1 cellular context compared by ENCODE assay signal in the genomic region with DNA sequence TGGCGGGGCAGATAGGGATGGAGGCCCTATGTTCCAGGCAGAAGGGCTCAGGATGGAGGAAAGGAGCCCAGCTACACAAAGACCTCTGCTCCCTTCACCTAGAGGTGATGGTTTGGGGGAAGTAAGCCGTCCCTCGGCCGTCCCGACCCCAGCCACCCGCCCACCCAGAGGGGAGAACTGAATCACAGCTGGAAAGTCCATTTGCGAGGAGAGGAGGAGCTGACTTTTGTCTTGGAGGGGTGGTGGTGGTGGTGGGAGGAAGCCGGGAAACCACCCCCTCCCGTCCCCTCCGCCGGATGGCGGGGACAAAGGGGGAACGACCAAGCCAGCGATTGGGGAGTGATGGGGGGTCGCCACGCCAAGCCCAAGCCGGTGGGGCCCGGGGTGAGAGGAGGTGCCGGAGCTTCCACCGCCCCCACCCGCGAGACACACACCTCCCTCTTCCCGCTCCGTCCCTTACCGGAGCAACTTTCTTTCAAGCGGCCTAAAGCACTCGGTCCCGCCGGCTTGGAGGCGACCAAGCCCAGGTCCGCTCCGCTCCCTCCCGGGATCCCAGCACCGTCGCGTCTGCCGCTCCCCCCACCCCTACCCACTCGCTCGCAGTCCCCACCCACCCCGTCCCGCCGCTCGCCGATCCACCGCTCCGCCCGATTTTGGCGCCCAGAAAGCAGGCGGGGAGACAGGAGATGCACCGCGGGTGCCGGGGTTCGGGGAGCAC.
A peak's percentile ranks its signal among the peaks of the same experiment; 100 is the strongest.
TF ChIP-seq lines count a peak whose summit lies in the region.

No MANE protein-coding gene starts in this region.

TF ChIP-seq in K562, 482 proteins besides CTCF, POLR2A, EP300 and RAD21:
- TF ChIP-seq, protein P1, sequence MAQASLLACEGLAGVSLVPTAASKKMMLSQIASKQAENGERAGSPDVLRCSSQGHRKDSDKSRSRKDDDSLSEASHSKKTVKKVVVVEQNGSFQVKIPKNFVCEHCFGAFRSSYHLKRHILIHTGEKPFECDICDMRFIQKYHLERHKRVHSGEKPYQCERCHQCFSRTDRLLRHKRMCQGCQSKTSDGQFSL (CRISPR knock-in tag; IDR thresholded peaks at IDR 0.05): no peak
- TF ChIP-seq, protein P1 (tag; IDR thresholded peaks at IDR 0.05): peak in 1 of 2 experiments; percentile 43; a peak in 1 of 4 replicates
- TF ChIP-seq CHD4 (IDR thresholded peaks at IDR 0.05; ENCODE audit: insufficient read depth, insufficient replicate concordance, low read depth, low read length, poor library complexity, severe bottlenecking) (no peak), HNRNPL (IDR thresholded peaks at IDR 0.05; ENCODE audit: low read depth, low read length) (no peak), RB1 (IDR thresholded peaks at IDR 0.05; ENCODE audit: low read depth) (peak; percentile 44), ZSCAN29 (IDR thresholded peaks at IDR 0.05) (no peak), LCOR (CRISPR knock-in tag; IDR thresholded peaks at IDR 0.05) (0 out of 2 replicates have a peak, but pooled peaks have one; percentile 22), ARNT (IDR thresholded peaks at IDR 0.05) (no peak), CEBPG (CRISPR knock-in tag; IDR thresholded peaks at IDR 0.05) (no peak), CEBPG (tag; conservative IDR thresholded peaks at IDR 0.05 in 1 of 2, IDR thresholded peaks at IDR 0.05 in 1 of 2) (no peak), ZNF707 (CRISPR knock-in tag; conservative IDR thresholded peaks at IDR 0.05) (no peak), EGR1 (conservative IDR thresholded peaks at IDR 0.05) (peak; percentile 48), RCOR1 (IDR thresholded peaks at IDR 0.05; ENCODE audit: borderline replicate concordance in 1 of 2, low read depth in 2 of 2, low read length in 2 of 2) (no peak), MAZ (CRISPR knock-in tag; conservative IDR thresholded peaks at IDR 0.05 in 1 of 2, IDR thresholded peaks at IDR 0.05 in 1 of 2) (0 out of 4 replicates have a peak, but pooled peaks of 1 of the 2 experiments have one; percentile 14), CCAR2 (IDR thresholded peaks at IDR 0.05; ENCODE audit: low read depth, low read length) (no peak), MYNN (IDR thresholded peaks at IDR 0.05) (peak; percentile 74; the same call in 1 of the 2 replicates), MYNN (CRISPR knock-in tag; IDR thresholded peaks at IDR 0.05) (no peak), ZNF584 (CRISPR knock-in tag; IDR thresholded peaks at IDR 0.05; ENCODE audit: low read depth) (no peak), ZFP1 (CRISPR knock-in tag; IDR thresholded peaks at IDR 0.05) (no peak), NONO (IDR thresholded peaks at IDR 0.05; ENCODE audit: low read depth in 2 of 2, low read length in 1 of 2) (no peak), RBFOX2 (IDR thresholded peaks at IDR 0.05; ENCODE audit: low read depth, low read length) (0 out of 2 replicates have a peak, but pooled peaks have one; percentile 72), SPI1 (IDR thresholded peaks at IDR 0.05; ENCODE audit: borderline replicate concordance, low read depth, low read length) (no peak)
- TF ChIP-seq, protein P2, sequence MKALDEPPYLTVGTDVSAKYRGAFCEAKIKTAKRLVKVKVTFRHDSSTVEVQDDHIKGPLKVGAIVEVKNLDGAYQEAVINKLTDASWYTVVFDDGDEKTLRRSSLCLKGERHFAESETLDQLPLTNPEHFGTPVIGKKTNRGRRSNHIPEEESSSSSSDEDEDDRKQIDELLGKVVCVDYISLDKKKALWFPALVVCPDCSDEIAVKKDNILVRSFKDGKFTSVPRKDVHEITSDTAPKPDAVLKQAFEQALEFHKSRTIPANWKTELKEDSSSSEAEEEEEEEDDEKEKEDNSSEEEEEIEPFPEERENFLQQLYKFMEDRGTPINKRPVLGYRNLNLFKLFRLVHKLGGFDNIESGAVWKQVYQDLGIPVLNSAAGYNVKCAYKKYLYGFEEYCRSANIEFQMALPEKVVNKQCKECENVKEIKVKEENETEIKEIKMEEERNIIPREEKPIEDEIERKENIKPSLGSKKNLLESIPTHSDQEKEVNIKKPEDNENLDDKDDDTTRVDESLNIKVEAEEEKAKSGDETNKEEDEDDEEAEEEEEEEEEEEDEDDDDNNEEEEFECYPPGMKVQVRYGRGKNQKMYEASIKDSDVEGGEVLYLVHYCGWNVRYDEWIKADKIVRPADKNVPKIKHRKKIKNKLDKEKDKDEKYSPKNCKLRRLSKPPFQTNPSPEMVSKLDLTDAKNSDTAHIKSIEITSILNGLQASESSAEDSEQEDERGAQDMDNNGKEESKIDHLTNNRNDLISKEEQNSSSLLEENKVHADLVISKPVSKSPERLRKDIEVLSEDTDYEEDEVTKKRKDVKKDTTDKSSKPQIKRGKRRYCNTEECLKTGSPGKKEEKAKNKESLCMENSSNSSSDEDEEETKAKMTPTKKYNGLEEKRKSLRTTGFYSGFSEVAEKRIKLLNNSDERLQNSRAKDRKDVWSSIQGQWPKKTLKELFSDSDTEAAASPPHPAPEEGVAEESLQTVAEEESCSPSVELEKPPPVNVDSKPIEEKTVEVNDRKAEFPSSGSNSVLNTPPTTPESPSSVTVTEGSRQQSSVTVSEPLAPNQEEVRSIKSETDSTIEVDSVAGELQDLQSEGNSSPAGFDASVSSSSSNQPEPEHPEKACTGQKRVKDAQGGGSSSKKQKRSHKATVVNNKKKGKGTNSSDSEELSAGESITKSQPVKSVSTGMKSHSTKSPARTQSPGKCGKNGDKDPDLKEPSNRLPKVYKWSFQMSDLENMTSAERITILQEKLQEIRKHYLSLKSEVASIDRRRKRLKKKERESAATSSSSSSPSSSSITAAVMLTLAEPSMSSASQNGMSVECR (CRISPR knock-in tag; IDR thresholded peaks at IDR 0.05): peak; percentile 50; the same call in 1 of the 2 replicates
- TF ChIP-seq, protein P3, sequence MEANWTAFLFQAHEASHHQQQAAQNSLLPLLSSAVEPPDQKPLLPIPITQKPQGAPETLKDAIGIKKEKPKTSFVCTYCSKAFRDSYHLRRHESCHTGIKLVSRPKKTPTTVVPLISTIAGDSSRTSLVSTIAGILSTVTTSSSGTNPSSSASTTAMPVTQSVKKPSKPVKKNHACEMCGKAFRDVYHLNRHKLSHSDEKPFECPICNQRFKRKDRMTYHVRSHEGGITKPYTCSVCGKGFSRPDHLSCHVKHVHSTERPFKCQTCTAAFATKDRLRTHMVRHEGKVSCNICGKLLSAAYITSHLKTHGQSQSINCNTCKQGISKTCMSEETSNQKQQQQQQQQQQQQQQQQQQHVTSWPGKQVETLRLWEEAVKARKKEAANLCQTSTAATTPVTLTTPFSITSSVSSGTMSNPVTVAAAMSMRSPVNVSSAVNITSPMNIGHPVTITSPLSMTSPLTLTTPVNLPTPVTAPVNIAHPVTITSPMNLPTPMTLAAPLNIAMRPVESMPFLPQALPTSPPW (CRISPR knock-in tag; IDR thresholded peaks at IDR 0.05): no peak
- TF ChIP-seq, protein P4, sequence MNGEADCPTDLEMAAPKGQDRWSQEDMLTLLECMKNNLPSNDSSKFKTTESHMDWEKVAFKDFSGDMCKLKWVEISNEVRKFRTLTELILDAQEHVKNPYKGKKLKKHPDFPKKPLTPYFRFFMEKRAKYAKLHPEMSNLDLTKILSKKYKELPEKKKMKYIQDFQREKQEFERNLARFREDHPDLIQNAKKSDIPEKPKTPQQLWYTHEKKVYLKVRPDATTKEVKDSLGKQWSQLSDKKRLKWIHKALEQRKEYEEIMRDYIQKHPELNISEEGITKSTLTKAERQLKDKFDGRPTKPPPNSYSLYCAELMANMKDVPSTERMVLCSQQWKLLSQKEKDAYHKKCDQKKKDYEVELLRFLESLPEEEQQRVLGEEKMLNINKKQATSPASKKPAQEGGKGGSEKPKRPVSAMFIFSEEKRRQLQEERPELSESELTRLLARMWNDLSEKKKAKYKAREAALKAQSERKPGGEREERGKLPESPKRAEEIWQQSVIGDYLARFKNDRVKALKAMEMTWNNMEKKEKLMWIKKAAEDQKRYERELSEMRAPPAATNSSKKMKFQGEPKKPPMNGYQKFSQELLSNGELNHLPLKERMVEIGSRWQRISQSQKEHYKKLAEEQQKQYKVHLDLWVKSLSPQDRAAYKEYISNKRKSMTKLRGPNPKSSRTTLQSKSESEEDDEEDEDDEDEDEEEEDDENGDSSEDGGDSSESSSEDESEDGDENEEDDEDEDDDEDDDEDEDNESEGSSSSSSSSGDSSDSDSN (IDR thresholded peaks at IDR 0.05; ENCODE audit: borderline replicate concordance in 1 of 2, low read depth in 2 of 2, low read length in 2 of 2): peak in 1 of 2 experiments; percentile 64; a peak in 2 of 4 replicates
- TF ChIP-seq, protein P5, sequence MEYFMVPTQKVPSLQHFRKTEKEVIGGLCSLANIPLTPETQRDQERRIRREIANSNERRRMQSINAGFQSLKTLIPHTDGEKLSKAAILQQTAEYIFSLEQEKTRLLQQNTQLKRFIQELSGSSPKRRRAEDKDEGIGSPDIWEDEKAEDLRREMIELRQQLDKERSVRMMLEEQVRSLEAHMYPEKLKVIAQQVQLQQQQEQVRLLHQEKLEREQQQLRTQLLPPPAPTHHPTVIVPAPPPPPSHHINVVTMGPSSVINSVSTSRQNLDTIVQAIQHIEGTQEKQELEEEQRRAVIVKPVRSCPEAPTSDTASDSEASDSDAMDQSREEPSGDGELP (CRISPR knock-in tag; IDR thresholded peaks at IDR 0.05; ENCODE audit: borderline replicate concordance): 0 out of 2 replicates have a peak, but pooled peaks have one; percentile 5
- TF ChIP-seq, protein P6, sequence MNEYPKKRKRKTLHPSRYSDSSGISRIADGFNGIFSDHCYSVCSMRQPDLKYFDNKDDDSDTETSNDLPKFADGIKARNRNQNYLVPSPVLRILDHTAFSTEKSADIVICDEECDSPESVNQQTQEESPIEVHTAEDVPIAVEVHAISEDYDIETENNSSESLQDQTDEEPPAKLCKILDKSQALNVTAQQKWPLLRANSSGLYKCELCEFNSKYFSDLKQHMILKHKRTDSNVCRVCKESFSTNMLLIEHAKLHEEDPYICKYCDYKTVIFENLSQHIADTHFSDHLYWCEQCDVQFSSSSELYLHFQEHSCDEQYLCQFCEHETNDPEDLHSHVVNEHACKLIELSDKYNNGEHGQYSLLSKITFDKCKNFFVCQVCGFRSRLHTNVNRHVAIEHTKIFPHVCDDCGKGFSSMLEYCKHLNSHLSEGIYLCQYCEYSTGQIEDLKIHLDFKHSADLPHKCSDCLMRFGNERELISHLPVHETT (CRISPR knock-in tag; conservative IDR thresholded peaks at IDR 0.05 in 1 of 2, IDR thresholded peaks at IDR 0.05 in 1 of 2): no peak
- TF ChIP-seq, protein P7, sequence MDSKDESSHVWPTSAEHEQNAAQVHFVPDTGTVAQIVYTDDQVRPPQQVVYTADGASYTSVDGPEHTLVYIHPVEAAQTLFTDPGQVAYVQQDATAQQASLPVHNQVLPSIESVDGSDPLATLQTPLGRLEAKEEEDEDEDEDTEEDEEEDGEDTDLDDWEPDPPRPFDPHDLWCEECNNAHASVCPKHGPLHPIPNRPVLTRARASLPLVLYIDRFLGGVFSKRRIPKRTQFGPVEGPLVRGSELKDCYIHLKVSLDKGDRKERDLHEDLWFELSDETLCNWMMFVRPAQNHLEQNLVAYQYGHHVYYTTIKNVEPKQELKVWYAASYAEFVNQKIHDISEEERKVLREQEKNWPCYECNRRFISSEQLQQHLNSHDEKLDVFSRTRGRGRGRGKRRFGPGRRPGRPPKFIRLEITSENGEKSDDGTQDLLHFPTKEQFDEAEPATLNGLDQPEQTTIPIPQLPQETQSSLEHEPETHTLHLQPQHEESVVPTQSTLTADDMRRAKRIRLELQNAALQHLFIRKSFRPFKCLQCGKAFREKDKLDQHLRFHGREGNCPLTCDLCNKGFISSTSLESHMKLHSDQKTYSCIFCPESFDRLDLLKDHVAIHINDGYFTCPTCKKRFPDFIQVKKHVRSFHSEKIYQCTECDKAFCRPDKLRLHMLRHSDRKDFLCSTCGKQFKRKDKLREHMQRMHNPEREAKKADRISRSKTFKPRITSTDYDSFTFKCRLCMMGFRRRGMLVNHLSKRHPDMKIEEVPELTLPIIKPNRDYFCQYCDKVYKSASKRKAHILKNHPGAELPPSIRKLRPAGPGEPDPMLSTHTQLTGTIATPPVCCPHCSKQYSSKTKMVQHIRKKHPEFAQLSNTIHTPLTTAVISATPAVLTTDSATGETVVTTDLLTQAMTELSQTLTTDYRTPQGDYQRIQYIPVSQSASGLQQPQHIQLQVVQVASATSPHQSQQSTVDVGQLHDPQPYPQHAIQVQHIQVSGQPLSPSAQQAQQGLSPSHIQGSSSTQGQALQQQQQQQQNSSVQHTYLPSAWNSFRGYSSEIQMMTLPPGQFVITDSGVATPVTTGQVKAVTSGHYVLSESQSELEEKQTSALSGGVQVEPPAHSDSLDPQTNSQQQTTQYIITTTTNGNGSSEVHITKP (IDR thresholded peaks at IDR 0.05; ENCODE audit: partially characterized antibody): peak; percentile 74
